11 cellular contexts compared by ENCODE assay signal in genomic region chr11:128519353-128519752, GRCh38.
DNase-seq lines count a peak whose midpoint lies in the region; TF ChIP-seq lines count a peak whose summit lies in the region.
"Had no signal": no experiment of that assay in that cellular context is flagged by ENCODE, and none has a peak within 500 bp of the region (broad histone marks: within the 10 kb centered on the region; RNA-seq: fewer than 3 reads in every experiment).

No MANE protein-coding gene starts in this region.

- H3K27me3 ChIP-seq in ovary = no peaks in the 10 kb centered on the region
- peaks cover 93% of the 10 kb centered on the region for H3K27me3 ChIP-seq in A673 (replicated peaks; ENCODE audit: insufficient read depth, low read depth, low read length, poor library complexity)

- H3K27ac ChIP-seq in ovary = no peak overlapping the region
- H3K27ac ChIP-seq in A673 (ENCODE audit: low read depth, low read length, poor library complexity, severe bottlenecking) = no peak overlapping the region

- H3K27me3 Mint-ChIP-seq in chondrocyte (ENCODE audit: low read depth) (no peaks in the 10 kb centered on the region), CD14-positive monocyte (ENCODE audit: low read depth in 3 of 3) (peaks cover 10 to 21% (median 15%) of the 10 kb centered on the region in 3 donors)

- H3K4me3 Mint-ChIP-seq in chondrocyte (ENCODE audit: unreplicated experiment) (peak overlapping the region; percentile 91), CD14-positive monocyte (peak overlapping the region in 1 of 2 donors; percentile 42)

- H3K4me1 Mint-ChIP-seq in chondrocyte (ENCODE audit: low read depth) (peaks cover 82% of the 10 kb centered on the region), CD14-positive monocyte (peaks cover 33% of the 10 kb centered on the region)

- H3K36me3 ChIP-seq in ovary (no peaks in the 10 kb centered on the region), A673 (ENCODE audit: insufficient read depth, low read length, poor library complexity, severe bottlenecking) (no peaks in the 10 kb centered on the region)

- TF ChIP-seq CTCF in chondrocyte (IDR thresholded peaks at IDR 0.05) = no peak
- TF ChIP-seq CTCF in ovary (IDR thresholded peaks at IDR 0.05) = no peak
- no peak for TF ChIP-seq CTCF in CD14-positive monocyte (IDR thresholded peaks at IDR 0.05)
- no peak for TF ChIP-seq CTCF in A673 (conservative IDR thresholded peaks at IDR 0.05; ENCODE audit: low read depth, low read length)

- WGBS in ovary, 3 donors = 57 to 71% (median 65%) methylated on average over 4 of the region's 4 CpGs

- H3K36me3 Mint-ChIP-seq in chondrocyte (ENCODE audit: low read depth) = no peaks in the 10 kb centered on the region
- H3K36me3 Mint-ChIP-seq in CD14-positive monocyte = peaks cover 4 to 5% of the 10 kb centered on the region in 2 donors

- BruUV-seq in A673 (replicated peaks; lab: Mats Ljungman, UMichigan) = no TSS peak

- no peak for TF ChIP-seq POLR2A in ovary (IDR thresholded peaks at IDR 0.05)

- TF ChIP-seq EP300 in ovary (IDR thresholded peaks at IDR 0.05) = no peak

- POLR2A ChIA-PET in A673 (lab: Charles Lee; ENCODE audit: low non-redundant PET) = no interaction called here

- H3K9me3 ChIP-seq in ovary = no peaks in the 10 kb centered on the region
- no peaks in the 10 kb centered on the region for H3K9me3 ChIP-seq in A673 (ENCODE audit: low read depth, low read length, poor library complexity, severe bottlenecking)

- intact Hi-C loops in ovary (cut with DNase I) = no loop called here
- intact Hi-C loops in CD14-positive monocyte (cut with micrococcal nuclease) = no loop called here
- intact Hi-C loops in A673 (cut with micrococcal nuclease; ENCODE audit: unreplicated experiment) = no loop called here

- CTCF ChIA-PET in A673 (lab: Charles Lee) = no interaction called here

- H3K27ac Mint-ChIP-seq in chondrocyte (ENCODE audit: unreplicated experiment) = peak overlapping the region; percentile 92
- H3K27ac Mint-ChIP-seq in CD14-positive monocyte = no peak overlapping the region

- H3K4me1 ChIP-seq in ovary (ENCODE audit: insufficient read depth) = peaks cover 20% of the 10 kb centered on the region
- no peaks in the 10 kb centered on the region for H3K4me1 ChIP-seq in A673 (ENCODE audit: insufficient read depth, low read length, poor library complexity, severe bottlenecking)

- DNase-seq in ELR (ENCODE audit: low read depth) = peak; percentile 46
- DNase-seq in HK-2 (ENCODE audit: unreplicated experiment) = peak; percentile 22
- no peak for DNase-seq in chondrocyte (ENCODE audit: low spot score)
- no peak for DNase-seq in ovary
- no peak for DNase-seq in mucosa of gallbladder (ENCODE audit: low spot score)
- DNase-seq in ureter (ENCODE audit: low spot score) = no peak
- DNase-seq in CD14-positive monocyte (ENCODE audit: low spot score) = no peak
- DNase-seq in A673 (ENCODE audit: low spot score) = no peak
- DNase-seq: central memory CD4-positive, alpha-beta T cell; NCI-H187; stimulated activated CD4-positive, alpha-beta T cell treated with anti-CD3 and anti-CD28 coated beads, Interleukin-2, amount 100 ng/mL, for 24 hours had no signal

- H3K9me3 Mint-ChIP-seq in chondrocyte (ENCODE audit: low read depth) = no peaks in the 10 kb centered on the region
- H3K9me3 Mint-ChIP-seq in CD14-positive monocyte = peaks cover 0 to 2% (median 0%) of the 10 kb centered on the region in 7 donors

- H3K4me3 ChIP-seq in ovary (peak overlapping the region; percentile 9), A673 (ENCODE audit: low read depth, low read length, poor library complexity, severe bottlenecking) (no peak overlapping the region)

Comparison
In these comparisons a context has a peak if more than half of its experiments do, and no peak if none do; other contexts are left out.
1. DNase-seq: peak in ELR (single experiment) and HK-2 (single experiment); none in chondrocyte (single experiment), ovary (0 of 5), mucosa of gallbladder (single experiment), ureter (single experiment), CD14-positive monocyte (single experiment) and A673 (single experiment).